Comparison of ENCODE assay signal across 8 cellular contexts in genomic region chr1:54996359-54996868, GRCh38. TPM values are rescaled to one million over a fixed set of nuclear protein-coding genes. Genes with fewer than 3 reads are reported as not detected.
DNase-seq lines count a peak whose midpoint lies in the region; ATAC-seq, FAIRE-seq and TF ChIP-seq lines count a peak whose summit lies in the region.

No MANE protein-coding gene starts in this region.

- TF ChIP-seq POLR2A in GM12892 (IDR thresholded peaks at IDR 0.05; ENCODE audit: low read depth, low read length) = no peak

- CTCF ChIA-PET in activated CD4-positive, alpha-beta memory T cell treated with anti-CD3 and anti-CD28 coated beads, Interleukin-2, amount 10 ng/mL, durations not matched to agents 7 days and 5 days (lab: Charles Lee) = interaction anchor here (0.6 to 10.4 kb wide), 25 partner anchors 10 to 1172 kb away, joined by 3 to 353 read pairs (median 4); partner anchors contain the start of genes DHCR24 and TTC22

- H3K9me3 Mint-ChIP-seq in activated CD4-positive, alpha-beta memory T cell treated with anti-CD3 and anti-CD28 coated beads, Interleukin-2, amount 10 ng/mL, durations not matched to agents 7 days and 5 days = no peaks in the 10 kb centered on the region

- H3K36me3 Mint-ChIP-seq in activated CD4-positive, alpha-beta memory T cell treated with anti-CD3 and anti-CD28 coated beads, Interleukin-2, amount 10 ng/mL, durations not matched to agents 7 days and 5 days (ENCODE audit: low read depth) = no peaks in the 10 kb centered on the region

- peaks cover 39% of the 10 kb centered on the region for H3K4me1 Mint-ChIP-seq in activated CD4-positive, alpha-beta memory T cell treated with anti-CD3 and anti-CD28 coated beads, Interleukin-2, amount 10 ng/mL, durations not matched to agents 7 days and 5 days

- H3K4me3 Mint-ChIP-seq in activated CD4-positive, alpha-beta memory T cell treated with anti-CD3 and anti-CD28 coated beads, Interleukin-2, amount 10 ng/mL, durations not matched to agents 7 days and 5 days = peak overlapping the region; percentile 51

- DNase-seq in GM12892 (ENCODE audit: insufficient read length) (peak; percentile 95), NCI-H82 (lab: John Stamatoyannopoulos, UW) (peak; percentile 89), lung microvascular endothelial cell (ENCODE audit: low read depth in 2 of 2) (peak; percentile 64 to 80)
- peak; percentile 90 for DNase-seq in activated CD4-positive, alpha-beta memory T cell treated with anti-CD3 and anti-CD28 coated beads, Interleukin-2, amount 10 ng/mL, durations not matched to agents 7 days and 5 days
- peak; percentile 60 for DNase-seq in effector CD4-positive, alpha-beta T cell
- peak; percentile 44 to 63 for DNase-seq in stimulated activated CD8-positive, alpha-beta memory T cell treated with anti-CD3 and anti-CD28 coated beads, Interleukin-4, amount 100 ng/mL, for 1 hour (ENCODE audit: low read depth in 2 of 2, low spot score in 1 of 2)

- ATAC-seq in HG03095 (IDR thresholded peaks at IDR 0.05; ENCODE audit: unreplicated experiment) = peak; percentile 82
- no peak for ATAC-seq in GM18861 (IDR thresholded peaks at IDR 0.05; ENCODE audit: unreplicated experiment)

- FAIRE-seq in GM12892 (lab: Jason Lieb, UNC) = peak; percentile 80

- peak overlapping the region; percentile 94 for H3K27ac Mint-ChIP-seq in activated CD4-positive, alpha-beta memory T cell treated with anti-CD3 and anti-CD28 coated beads, Interleukin-2, amount 10 ng/mL, durations not matched to agents 7 days and 5 days

- H3K27me3 Mint-ChIP-seq in activated CD4-positive, alpha-beta memory T cell treated with anti-CD3 and anti-CD28 coated beads, Interleukin-2, amount 10 ng/mL, durations not matched to agents 7 days and 5 days = peaks cover 39% of the 10 kb centered on the region

- POLR2A ChIA-PET in activated CD4-positive, alpha-beta memory T cell treated with anti-CD3 and anti-CD28 coated beads, Interleukin-2, amount 10 ng/mL, durations not matched to agents 7 days and 5 days (lab: Charles Lee) = interaction anchor here (0.8 to 2.3 kb wide), 8 partner anchors 18 to 198 kb away, joined by 3 to 44 read pairs (median 4); no protein-coding TSS in a partner anchor

RNA-seq across cellular contexts. Expression of gene BSND, which starts 2.3 kb away (rescaled TPM):
- polyA plus RNA-seq in GM12892 (2012; ENCODE audit: missing spikeins) = not detected
- under 1 TPM; 0.08 to 0.13 TPM for total RNA-seq in activated CD4-positive, alpha-beta memory T cell treated with anti-CD3 and anti-CD28 coated beads, Interleukin-2, amount 10 ng/mL, durations not matched to agents 7 days and 5 days
- total RNA-seq in lung microvascular endothelial cell = not detected in 2 replicates

RNA-seq across cellular contexts. Expression of gene TMEM61, which starts 16.0 kb away (rescaled TPM):
- not detected for polyA plus RNA-seq in GM12892 (2012; ENCODE audit: missing spikeins)
- not detected for total RNA-seq in activated CD4-positive, alpha-beta memory T cell treated with anti-CD3 and anti-CD28 coated beads, Interleukin-2, amount 10 ng/mL, durations not matched to agents 7 days and 5 days
- not detected in 2 replicates for total RNA-seq in lung microvascular endothelial cell

RNA-seq across cellular contexts. Expression of gene PCSK9, which starts 42.9 kb away (rescaled TPM):
- polyA plus RNA-seq in GM12892 (2012; ENCODE audit: missing spikeins) = not detected
- total RNA-seq in activated CD4-positive, alpha-beta memory T cell treated with anti-CD3 and anti-CD28 coated beads, Interleukin-2, amount 10 ng/mL, durations not matched to agents 7 days and 5 days = under 1 TPM; 0.05 to 0.18 TPM
- total RNA-seq in lung microvascular endothelial cell = under 0.01 TPM in 1 of 2 replicates, not detected in the other
